In the genomic region with DNA sequence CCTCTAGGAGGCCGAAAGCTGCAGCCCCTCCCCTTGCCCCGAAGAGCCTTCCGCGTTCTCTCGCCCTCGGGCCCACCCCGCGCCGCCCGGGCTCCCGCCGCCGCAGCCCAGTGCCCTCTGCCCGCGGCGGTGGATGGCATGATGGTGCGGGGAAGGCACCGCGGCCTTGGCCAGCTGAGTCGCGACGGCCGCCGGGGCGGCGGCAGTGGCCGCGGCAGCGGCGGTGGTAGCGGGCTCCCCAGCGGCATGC, we compare ENCODE assay signal across 8 cellular contexts. TPM values are rescaled to one million over a fixed set of nuclear protein-coding genes. Genes with fewer than 3 reads are reported as not detected.
DNase-seq lines count a peak whose midpoint lies in the region; ATAC-seq and TF ChIP-seq lines count a peak whose summit lies in the region.

No MANE protein-coding gene starts in this region.

- H3K4me2 ChIP-seq in neural progenitor cell = peak overlapping the region; percentile 94

- H3K79me2 ChIP-seq in neural progenitor cell (ENCODE audit: low read depth) = peaks cover 42% of the 10 kb centered on the region

- peaks cover 3% of the 10 kb centered on the region for H3K36me3 ChIP-seq in CD4-positive, CD25-positive, alpha-beta regulatory T cell (ENCODE audit: control insufficient read depth, insufficient read depth, low read length)
- H3K36me3 ChIP-seq in Peyer's patch = peaks cover 0 to 4% (median 0%) of the 10 kb centered on the region in 3 donors
- H3K36me3 ChIP-seq in esophagus muscularis mucosa = peaks cover 5 to 14% (median 10%) of the 10 kb centered on the region in 4 donors
- H3K36me3 ChIP-seq in neural progenitor cell = peaks cover 4% of the 10 kb centered on the region

- no peak overlapping the region for H3K4me3 ChIP-seq in CD4-positive, CD25-positive, alpha-beta regulatory T cell (ENCODE audit: low read depth, low read length)
- H3K4me3 ChIP-seq in Peyer's patch (peak overlapping the region; percentile 71 to 95 (median 81)), esophagus muscularis mucosa (peak overlapping the region; percentile 87 to 97 (median 94)), neural progenitor cell (peak overlapping the region; percentile 100)

- peak overlapping the region; percentile 76 for H2AFZ ChIP-seq in neural progenitor cell (replicated peaks)

- peaks cover 10% of the 10 kb centered on the region for H3F3A ChIP-seq in neural progenitor cell (ENCODE audit: low read depth)

- no peak for ATAC-seq in CD4-positive, CD25-positive, alpha-beta regulatory T cell (ENCODE audit: low read depth in 2 of 2)
- no peak for ATAC-seq in activated CD4-positive, CD25-positive, alpha-beta regulatory T cell treated with anti-CD3 and anti-CD28 coated beads, Interleukin-2, amount 50 U/mL, for 24 hours
- no peak for ATAC-seq in HG02678 (IDR thresholded peaks at IDR 0.05; ENCODE audit: unreplicated experiment)

- H3K36me3 Mint-ChIP-seq in CD4-positive, CD25-positive, alpha-beta regulatory T cell = peaks cover 7% of the 10 kb centered on the region
- H3K36me3 Mint-ChIP-seq in neural progenitor cell = peaks cover 15% of the 10 kb centered on the region

- intact Hi-C loops in esophagus muscularis mucosa (cut with DNase I) = no loop called here

- H3K27ac ChIP-seq in CD4-positive, CD25-positive, alpha-beta regulatory T cell (ENCODE audit: insufficient read depth, low read length, poor library complexity, severe bottlenecking) = peak overlapping the region; percentile 93
- H3K27ac ChIP-seq in Peyer's patch = peak overlapping the region; percentile 92 to 99 (median 98)
- peak overlapping the region; percentile 93 to 99 (median 97) for H3K27ac ChIP-seq in esophagus muscularis mucosa (replicated peaks in 1 of 4)
- no peak overlapping the region for H3K27ac ChIP-seq in neural progenitor cell

- H3K27me3 ChIP-seq in CD4-positive, CD25-positive, alpha-beta regulatory T cell (ENCODE audit: control insufficient read depth, insufficient read depth, low read length) = no peaks in the 10 kb centered on the region
- H3K27me3 ChIP-seq in Peyer's patch = no peaks in the 10 kb centered on the region
- no peaks in the 10 kb centered on the region for H3K27me3 ChIP-seq in esophagus muscularis mucosa
- H3K27me3 ChIP-seq in neural progenitor cell = peaks cover 30% of the 10 kb centered on the region

- no peaks in the 10 kb centered on the region for H3K27me3 Mint-ChIP-seq in CD4-positive, CD25-positive, alpha-beta regulatory T cell
- H3K27me3 Mint-ChIP-seq in neural progenitor cell (ENCODE audit: insufficient read depth, low read depth) = peaks cover 2% of the 10 kb centered on the region

- H3K27ac Mint-ChIP-seq in CD4-positive, CD25-positive, alpha-beta regulatory T cell = peak overlapping the region in 1 of 3 donors; percentile 15
- H3K27ac Mint-ChIP-seq in neural progenitor cell = no peak overlapping the region

- H3K4me1 Mint-ChIP-seq in CD4-positive, CD25-positive, alpha-beta regulatory T cell = peaks cover 37 to 70% (median 48%) of the 10 kb centered on the region in 4 donors
- peaks cover 23% of the 10 kb centered on the region for H3K4me1 Mint-ChIP-seq in neural progenitor cell

- H4K20me1 ChIP-seq in neural progenitor cell (ENCODE audit: low read depth) = peaks cover 28% of the 10 kb centered on the region

- H3K9ac ChIP-seq in neural progenitor cell = no peak overlapping the region

- H3K9me3 ChIP-seq in CD4-positive, CD25-positive, alpha-beta regulatory T cell (ENCODE audit: control insufficient read depth in 2 of 2, low read length in 2 of 2) = no peaks in the 10 kb centered on the region
- H3K9me3 ChIP-seq in Peyer's patch (no peaks in the 10 kb centered on the region), esophagus muscularis mucosa (no peaks in the 10 kb centered on the region), neural progenitor cell (ENCODE audit: low read depth) (no peaks in the 10 kb centered on the region)

- peaks cover 0 to 3% (median 0%) of the 10 kb centered on the region in 7 donors for H3K9me3 Mint-ChIP-seq in CD4-positive, CD25-positive, alpha-beta regulatory T cell
- H3K9me3 Mint-ChIP-seq in neural progenitor cell = peaks cover 2% of the 10 kb centered on the region

- no peak for TF ChIP-seq EP300 in esophagus muscularis mucosa (IDR thresholded peaks at IDR 0.05)

- no peak for DNase-seq in CD4-positive, CD25-positive, alpha-beta regulatory T cell
- no peak for DNase-seq in Peyer's patch
- no peak for DNase-seq in esophagus muscularis mucosa (ENCODE audit: extremely low spot score)
- DNase-seq in neural progenitor cell (ENCODE audit: low spot score) = no peak
- no peak for DNase-seq in 8988T
- no peak for DNase-seq in A172 (ENCODE audit: low spot score)

- no peak for TF ChIP-seq POLR2A in Peyer's patch (IDR thresholded peaks at IDR 0.05)
- no peak for TF ChIP-seq POLR2A in esophagus muscularis mucosa (IDR thresholded peaks at IDR 0.05; ENCODE audit: low read depth)

- H3K4me3 Mint-ChIP-seq in CD4-positive, CD25-positive, alpha-beta regulatory T cell = peak overlapping the region; percentile 73 to 85 (median 82)
- H3K4me3 Mint-ChIP-seq in neural progenitor cell = peak overlapping the region; percentile 78

- peaks cover 57% of the 10 kb centered on the region for H3K4me1 ChIP-seq in CD4-positive, CD25-positive, alpha-beta regulatory T cell (ENCODE audit: control insufficient read depth, insufficient read depth, low read length, poor library complexity, severe bottlenecking)
- H3K4me1 ChIP-seq in Peyer's patch (peaks cover 0 to 24% (median 7%) of the 10 kb centered on the region in 4 donors), esophagus muscularis mucosa (peaks cover 8 to 62% (median 57%) of the 10 kb centered on the region in 4 donors), neural progenitor cell (peaks cover 10% of the 10 kb centered on the region)

- TF ChIP-seq CTCF in Peyer's patch (IDR thresholded peaks at IDR 0.05) (no peak), esophagus muscularis mucosa (IDR thresholded peaks at IDR 0.05) (no peak), neural progenitor cell (IDR thresholded peaks at IDR 0.05) (no peak)

- WGBS in esophagus muscularis mucosa = 0% methylated on average over 5 of the region's 32 CpGs

RNA-seq across cellular contexts. Expression of gene TLNRD1, which starts 1.2 kb away (rescaled TPM):
- total RNA-seq in CD4-positive, CD25-positive, alpha-beta regulatory T cell = 17.7 TPM
- polyA plus RNA-seq in CD4-positive, CD25-positive, alpha-beta regulatory T cell = 1 to 10 TPM; 3.1 to 5.7 (median 4.5) TPM
- total RNA-seq in Peyer's patch (10 to 100 TPM; 15.4 to 25.6 (median 19.5) TPM), esophagus muscularis mucosa (10 to 100 TPM; 15.8 to 45.7 (median 33.1) TPM), neural progenitor cell (ENCODE audit: low replicate concordance) (7.3 and 27.3 TPM in 2 replicates)
- total RNA-seq in A172 (2014; rRNA removed; shearing (Covaris generic)) = 9.4 and 11.8 TPM in 2 replicates

RNA-seq across cellular contexts. Expression of gene MESD, which starts 12.3 kb away (rescaled TPM):
- total RNA-seq in CD4-positive, CD25-positive, alpha-beta regulatory T cell = 18.4 TPM
- 10 to 100 TPM; 28.7 to 34.1 (median 31.3) TPM for polyA plus RNA-seq in CD4-positive, CD25-positive, alpha-beta regulatory T cell
- total RNA-seq in Peyer's patch (10 to 100 TPM; 20.3 to 48.7 (median 27.1) TPM), esophagus muscularis mucosa (10 to 100 TPM; 14.1 to 17.4 (median 14.5) TPM), neural progenitor cell (ENCODE audit: low replicate concordance) (24.1 and 31.5 TPM in 2 replicates)
- 19.5 and 20.2 TPM in 2 replicates for total RNA-seq in A172 (2014; rRNA removed; shearing (Covaris generic))
